13 cellular contexts compared by ENCODE assay signal in the genomic region with DNA sequence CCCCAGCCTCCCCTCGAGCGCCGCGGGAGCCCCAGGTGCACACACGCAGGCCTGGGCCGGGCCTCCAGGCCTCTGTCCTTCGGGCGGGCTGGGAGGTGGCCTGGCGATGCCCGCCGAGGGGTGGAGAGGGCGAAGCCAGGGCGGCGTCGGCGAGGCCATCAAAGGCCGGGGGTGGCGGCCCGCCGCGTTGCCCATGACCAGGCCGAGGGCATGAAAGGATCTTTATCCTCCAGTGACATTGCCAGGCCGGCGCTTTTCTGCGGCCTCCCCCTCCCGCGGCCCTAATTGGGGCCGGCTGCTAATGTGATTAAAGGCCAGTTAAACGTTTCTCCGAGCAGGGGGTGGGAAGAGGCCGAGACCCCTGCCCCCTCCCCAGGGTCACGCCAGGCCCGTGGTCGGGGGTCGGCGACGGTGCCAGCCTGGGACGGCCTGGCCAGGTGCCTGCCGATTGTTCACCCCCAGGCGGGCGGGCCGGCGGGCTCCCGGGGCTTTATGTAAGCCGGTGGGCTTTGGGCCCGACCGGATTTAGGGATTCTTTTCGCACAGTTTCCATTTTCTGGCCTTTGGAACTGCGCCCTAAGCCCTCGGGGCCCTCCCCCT.
"Had no signal": no experiment of that assay in that cellular context is flagged by ENCODE, and none has a peak within 500 bp of the region (broad histone marks: within the 10 kb centered on the region; RNA-seq: fewer than 3 reads in every experiment).

No MANE protein-coding gene starts in this region.

- H3K36me3 ChIP-seq: neutrophil, right lobe of liver, uterus had no signal

- H3K9me3 Mint-ChIP-seq: activated CD4-positive, alpha-beta T cell treated with anti-CD3 and anti-CD28 coated beads, Interleukin-2, amount 10 ng/mL, durations not matched to agents 7 days and 5 days; activated naive CD4-positive, alpha-beta T cell treated with anti-CD3 and anti-CD28 coated beads, Interleukin-2, amount 50 U/mL, for 24 hours; dendritic cell treated with granulocyte-macrophage colony-stimulating factor and Interleukin-4, amounts not matched to agents 40 ng/mL and 50 ng/mL, for 4 days; T-helper 1 cell treated with Interleukin-12 subunit alpha and Interleukin-12 subunit beta and Interleukin-4 antibody, amounts not matched to agents 30 μg/mL and 1 μg/mL, for 36 hours had no signal

- DNase-seq: activated CD4-positive, alpha-beta T cell treated with anti-CD3 and anti-CD28 coated beads, Interleukin-2, amount 10 ng/mL, durations not matched to agents 7 days and 5 days; activated T-cell treated with anti-CD3 and anti-CD28 coated beads for 4 hours; stimulated activated CD4-positive, alpha-beta T cell treated with anti-CD3 and anti-CD28 coated beads, Interleukin-12 subunit alpha, Interleukin-12 subunit beta, amount 100 ng/mL, for 4 hours; stimulated activated CD4-positive, alpha-beta T cell treated with anti-CD3 and anti-CD28 coated beads, Interleukin-4, amount 100 ng/mL, for 1 hour; stimulated activated CD8-positive, alpha-beta memory T cell treated with anti-CD3 and anti-CD28 coated beads, Interleukin-4, amount 100 ng/mL, for 48 hours; stimulated activated naive CD8-positive, alpha-beta T cell treated with anti-CD3 and anti-CD28 coated beads, Interleukin-15, Interleukin-2, amounts not matched to agents 100 U/mL and 50 U/mL, for 24 hours; uterus had no signal

- H3K9me3 ChIP-seq: neutrophil, right lobe of liver, uterus had no signal

- H3K4me1 Mint-ChIP-seq: activated CD4-positive, alpha-beta T cell treated with anti-CD3 and anti-CD28 coated beads, Interleukin-2, amount 10 ng/mL, durations not matched to agents 7 days and 5 days had no signal

- H3K4me3 Mint-ChIP-seq: activated CD4-positive, alpha-beta T cell treated with anti-CD3 and anti-CD28 coated beads, Interleukin-2, amount 10 ng/mL, durations not matched to agents 7 days and 5 days; activated naive CD4-positive, alpha-beta T cell treated with anti-CD3 and anti-CD28 coated beads, Interleukin-2, amount 50 U/mL, for 24 hours; brain; dendritic cell treated with granulocyte-macrophage colony-stimulating factor and Interleukin-4, amounts not matched to agents 40 ng/mL and 50 ng/mL, for 4 days; T-helper 1 cell treated with Interleukin-12 subunit alpha and Interleukin-12 subunit beta and Interleukin-4 antibody, amounts not matched to agents 30 μg/mL and 1 μg/mL, for 36 hours had no signal

- H3K36me3 Mint-ChIP-seq: activated naive CD4-positive, alpha-beta T cell treated with anti-CD3 and anti-CD28 coated beads, Interleukin-2, amount 50 U/mL, for 24 hours had no signal

- H3K27ac ChIP-seq: neutrophil, right lobe of liver, uterus had no signal

- H3K4me3 ChIP-seq: right lobe of liver had no signal

- H3K27ac Mint-ChIP-seq: activated CD4-positive, alpha-beta T cell treated with anti-CD3 and anti-CD28 coated beads, Interleukin-2, amount 10 ng/mL, durations not matched to agents 7 days and 5 days; activated naive CD4-positive, alpha-beta T cell treated with anti-CD3 and anti-CD28 coated beads, Interleukin-2, amount 50 U/mL, for 24 hours; brain; dendritic cell treated with granulocyte-macrophage colony-stimulating factor and Interleukin-4, amounts not matched to agents 40 ng/mL and 50 ng/mL, for 4 days; T-helper 1 cell treated with Interleukin-12 subunit alpha and Interleukin-12 subunit beta and Interleukin-4 antibody, amounts not matched to agents 30 μg/mL and 1 μg/mL, for 36 hours had no signal
